ENCODE assay signal across 29 cellular contexts in genomic region chr2:173054466-173054865, GRCh38. TPM values are rescaled to one million over a fixed set of nuclear protein-coding genes. Genes with fewer than 3 reads are reported as not detected.
DNase-seq lines count a peak whose midpoint lies in the region; ATAC-seq, FAIRE-seq and TF ChIP-seq lines count a peak whose summit lies in the region.
"Had no signal": no experiment of that assay in that cellular context is flagged by ENCODE, and none has a peak within 500 bp of the region (broad histone marks: within the 10 kb centered on the region; RNA-seq: fewer than 3 reads in every experiment).

No MANE protein-coding gene starts in this region.

- H3K4me1 Mint-ChIP-seq in HFFc6 (ENCODE audit: low read depth): peaks cover 91% of the 10 kb centered on the region
- H3K4me1 Mint-ChIP-seq: T-cell had no signal

- peak overlapping the region; percentile 65 for H3K4me3 Mint-ChIP-seq in HFFc6
- H3K4me3 Mint-ChIP-seq: activated naive CD8-positive, alpha-beta T cell; activated T-cell treated with anti-CD3 and anti-CD28 coated beads, Interleukin-2, amount 50 U/mL, for 24 hours; CD4-positive, alpha-beta T cell; stimulated activated naive CD8-positive, alpha-beta T cell treated with anti-CD3 and anti-CD28 coated beads, Interleukin-15, amount 100 ng/mL, for 72 hours; T-cell; WTC11 had no signal

- no peak for TF ChIP-seq CTCF in HFFc6 (IDR thresholded peaks at IDR 0.05)
- TF ChIP-seq CTCF in D721Med (IDR thresholded peaks at IDR 0.05; ENCODE audit: insufficient read depth, missing control alignments): no peak

- peak overlapping the region; percentile 61 for H3K27ac Mint-ChIP-seq in HFFc6
- H3K27ac Mint-ChIP-seq: activated naive CD8-positive, alpha-beta T cell; activated T-cell treated with anti-CD3 and anti-CD28 coated beads, Interleukin-2, amount 50 U/mL, for 24 hours; CD4-positive, alpha-beta T cell; stimulated activated naive CD8-positive, alpha-beta T cell treated with anti-CD3 and anti-CD28 coated beads, Interleukin-15, amount 100 ng/mL, for 72 hours; T-cell; WTC11 had no signal

- no peak for FAIRE-seq in D721Med (lab: Jason Lieb, UNC)
- FAIRE-seq: A204.1, GM12878, small intestine had no signal

- DNase-seq in A172 (ENCODE audit: low spot score) (peak; percentile 42), HFFc6 (peak; percentile 55), glomerular visceral epithelial cell (ENCODE audit: extremely low spot score) (peak; percentile 31), occipital lobe (lab: John Stamatoyannopoulos, UW) (no peak), D721Med (ENCODE audit: insufficient read length, low spot score) (no peak)
- DNase-seq: activated CD4-positive, alpha-beta T cell treated with anti-CD3 and anti-CD28 coated beads, Interleukin-2, amount 50 U/mL, for 1 hour; activated effector memory CD4-positive, alpha-beta T cell treated with anti-CD3 and anti-CD28 coated beads, Interleukin-2, amount 50 U/mL, for 16 hours; activated T-cell treated with anti-CD3 and anti-CD28 coated beads, Interleukin-2, amount 50 U/mL, for 24 hours; AML-193; anterior cingulate cortex; CD4-positive, alpha-beta T cell; HCEC 1CT; hippocampal formation; Kasumi-1; left colon; NCI-H146; NCI-H748 treated with DMSO at 0.1 percent for 48 hours; small intestine; stimulated activated CD8-positive, alpha-beta memory T cell treated with anti-CD3 and anti-CD28 coated beads, Interleukin-4, amount 100 ng/mL, for 48 hours; stimulated activated naive CD8-positive, alpha-beta T cell treated with anti-CD3 and anti-CD28 coated beads, Interleukin-15, amount 100 ng/mL, for 72 hours; T-cell had no signal

- ATAC-seq in SK-N-SH treated with all-trans-retinoic acid at 6 μM for 48 hours (peak; percentile 70), GM18502 (IDR thresholded peaks at IDR 0.05; ENCODE audit: poor library complexity, unreplicated experiment) (no peak), HG02642 (IDR thresholded peaks at IDR 0.05; ENCODE audit: poor library complexity, unreplicated experiment) (no peak)
- ATAC-seq: gastroesophageal sphincter; GM12878; left colon; stimulated activated naive CD8-positive, alpha-beta T cell treated with anti-CD3 and anti-CD28 coated beads, Interleukin-15, amount 100 ng/mL, for 72 hours; T-cell; WTC11 had no signal

- H3K36me3 Mint-ChIP-seq in HFFc6 (ENCODE audit: low read depth): peaks cover 20% of the 10 kb centered on the region
- H3K36me3 Mint-ChIP-seq: activated naive CD8-positive, alpha-beta T cell; T-cell; WTC11 had no signal

- H3K27me3 Mint-ChIP-seq in HFFc6 (ENCODE audit: insufficient read depth): no peaks in the 10 kb centered on the region

- peaks cover 4% of the 10 kb centered on the region; the same call in 1 of the 2 replicates for H3K9me3 Mint-ChIP-seq in HFFc6
- H3K9me3 Mint-ChIP-seq: activated T-cell treated with anti-CD3 and anti-CD28 coated beads, Interleukin-2, amount 50 U/mL, for 24 hours; CD4-positive, alpha-beta T cell; stimulated activated naive CD8-positive, alpha-beta T cell treated with anti-CD3 and anti-CD28 coated beads, Interleukin-15, amount 100 ng/mL, for 72 hours; T-cell had no signal

TF ChIP-seq in SK-N-SH treated with all-trans-retinoic acid at 6 μM for 48 hours, 23 proteins besides CTCF, POLR2A, EP300 and RAD21:
- TF ChIP-seq SNAI2 (CRISPR knock-in tag; IDR thresholded peaks at IDR 0.05) (no peak), ISL1 (CRISPR knock-in tag; IDR thresholded peaks at IDR 0.05) (peak; percentile 52; the same call in 1 of the 2 replicates)

RNA-seq across cellular contexts. Expression of gene MAP3K20, which starts 21.2 kb away (rescaled TPM):
- total RNA-seq in A172 (2014; rRNA removed; shearing (Covaris generic)): 43.2 and 51.4 TPM in 2 replicates
- total RNA-seq in HFFc6 (2021; fragmentation: NEBNext Ultra II Directional; extraction: Animal tissue kit (Norgen Biotek cat#: 25700)): 100 to 1,000 TPM; 126 to 150 (median 134) TPM
- 14.2 TPM for total RNA-seq in occipital lobe

Comparison
In these comparisons a context has a peak if more than half of its experiments do, and no peak if none do; other contexts are left out.
1. DNase-seq: peak in A172 (single experiment), HFFc6 (single experiment) and glomerular visceral epithelial cell (single experiment); none in occipital lobe (single experiment) and D721Med (single experiment).